9 cellular contexts compared by ENCODE assay signal in genomic region chr2:102185347-102185746, GRCh38. TPM values are rescaled to one million over a fixed set of nuclear protein-coding genes. Genes with fewer than 3 reads are reported as not detected.
DNase-seq lines count a peak whose midpoint lies in the region; ATAC-seq and TF ChIP-seq lines count a peak whose summit lies in the region.
"Had no signal": no experiment of that assay in that cellular context is flagged by ENCODE, and none has a peak within 500 bp of the region (broad histone marks: within the 10 kb centered on the region; RNA-seq: fewer than 3 reads in every experiment).

No MANE protein-coding gene starts in this region.

- no peaks in the 10 kb centered on the region for H3K27me3 ChIP-seq in Loucy (ENCODE audit: insufficient read depth, low read length, poor library complexity, severe bottlenecking)

- ATAC-seq in GM19452 (IDR thresholded peaks at IDR 0.05; ENCODE audit: unreplicated experiment) = no peak

- no peak overlapping the region for H3K27ac Mint-ChIP-seq in endothelial cell (ENCODE audit: unreplicated experiment)
- H3K27ac Mint-ChIP-seq: activated B cell treated with CpG ODN at 0.5 μM for 24 hours had no signal

- no peaks in the 10 kb centered on the region for H3K79me2 ChIP-seq in Loucy (ENCODE audit: insufficient read depth, low read length)

- H3K9me2 ChIP-seq in Loucy (replicated peaks; ENCODE audit: low read depth, low read length) = no peaks in the 10 kb centered on the region

- H3K4me2 ChIP-seq in Loucy (ENCODE audit: low read depth, low read length, poor library complexity, severe bottlenecking) = no peak overlapping the region

- H3K9me3 Mint-ChIP-seq in endothelial cell (ENCODE audit: unreplicated experiment) = no peaks in the 10 kb centered on the region
- H3K9me3 Mint-ChIP-seq: activated B cell treated with CpG ODN at 0.5 μM for 24 hours had no signal

- no peaks in the 10 kb centered on the region for H3K9me3 ChIP-seq in Loucy (ENCODE audit: insufficient read depth, low read depth, low read length)

- H3K36me3 ChIP-seq in Loucy (ENCODE audit: insufficient read depth, low read length) = no peaks in the 10 kb centered on the region

- peaks cover 10% of the 10 kb centered on the region for H3K27me3 Mint-ChIP-seq in endothelial cell (ENCODE audit: unreplicated experiment)

- no peaks in the 10 kb centered on the region for H3K4me1 Mint-ChIP-seq in endothelial cell (ENCODE audit: unreplicated experiment)
- H3K4me1 Mint-ChIP-seq: activated B cell treated with CpG ODN at 0.5 μM for 24 hours had no signal

- no peaks in the 10 kb centered on the region for H4K20me1 ChIP-seq in Loucy (ENCODE audit: insufficient read depth, low read length, poor library complexity, severe bottlenecking)

- H3K4me3 ChIP-seq in Loucy (ENCODE audit: low read length, poor library complexity, severe bottlenecking) = no peak overlapping the region

- no peak overlapping the region for H3K4me3 Mint-ChIP-seq in endothelial cell (ENCODE audit: unreplicated experiment)
- H3K4me3 Mint-ChIP-seq: activated B cell treated with CpG ODN at 0.5 μM for 24 hours had no signal

- peak; percentile 42 for DNase-seq in GM03348 (ENCODE audit: low spot score)
- peak; percentile 26 for DNase-seq in endothelial cell (ENCODE audit: low spot score)
- DNase-seq in pons (ENCODE audit: low spot score) = peak; percentile 11
- no peak for DNase-seq in DMS79 (lab: John Stamatoyannopoulos, UW)
- DNase-seq in NCI-H2081 (lab: John Stamatoyannopoulos, UW) = no peak
- DNase-seq: activated B cell treated with CpG ODN at 0.5 μM for 24 hours, NCI-H1105 treated with DMSO at 0.1 percent for 48 hours had no signal

- no peak overlapping the region for H2AFZ ChIP-seq in Loucy (ENCODE audit: low read length)

- TF ChIP-seq CTCF in Loucy (conservative IDR thresholded peaks at IDR 0.05; ENCODE audit: low read length) (peak; percentile 78), endothelial cell (IDR thresholded peaks at IDR 0.05; ENCODE audit: unreplicated experiment) (peak; percentile 66)

- H3K9ac ChIP-seq in Loucy (ENCODE audit: low read depth, low read length, poor library complexity, severe bottlenecking) = no peak overlapping the region

- no peaks in the 10 kb centered on the region for H3F3A ChIP-seq in Loucy (ENCODE audit: low read depth)

- no peaks in the 10 kb centered on the region for H3K36me3 Mint-ChIP-seq in endothelial cell (ENCODE audit: low read depth, unreplicated experiment)

- H3K4me1 ChIP-seq in Loucy (ENCODE audit: insufficient read depth, low read length, poor library complexity, severe bottlenecking) = no peaks in the 10 kb centered on the region

RNA-seq across cellular contexts. Expression of gene IL1RL2, which starts 1.5 kb away (rescaled TPM):
- not detected for total RNA-seq in endothelial cell (ENCODE audit: unreplicated experiment)
- total RNA-seq: activated B cell treated with CpG ODN at 0.5 μM for 24 hours had no signal

RNA-seq across cellular contexts. Expression of gene IL1R1, which starts 42.8 kb away (rescaled TPM):
- total RNA-seq in endothelial cell (ENCODE audit: unreplicated experiment) = 1.0 TPM
- total RNA-seq: activated B cell treated with CpG ODN at 0.5 μM for 24 hours had no signal

Comparison
In these comparisons a context has a peak if more than half of its experiments do, and no peak if none do; other contexts are left out.
1. DNase-seq: peak in GM03348 (single experiment), endothelial cell (single experiment) and pons (single experiment); none in DMS79 (single experiment) and NCI-H2081 (0 of 2).